In the genomic region with DNA sequence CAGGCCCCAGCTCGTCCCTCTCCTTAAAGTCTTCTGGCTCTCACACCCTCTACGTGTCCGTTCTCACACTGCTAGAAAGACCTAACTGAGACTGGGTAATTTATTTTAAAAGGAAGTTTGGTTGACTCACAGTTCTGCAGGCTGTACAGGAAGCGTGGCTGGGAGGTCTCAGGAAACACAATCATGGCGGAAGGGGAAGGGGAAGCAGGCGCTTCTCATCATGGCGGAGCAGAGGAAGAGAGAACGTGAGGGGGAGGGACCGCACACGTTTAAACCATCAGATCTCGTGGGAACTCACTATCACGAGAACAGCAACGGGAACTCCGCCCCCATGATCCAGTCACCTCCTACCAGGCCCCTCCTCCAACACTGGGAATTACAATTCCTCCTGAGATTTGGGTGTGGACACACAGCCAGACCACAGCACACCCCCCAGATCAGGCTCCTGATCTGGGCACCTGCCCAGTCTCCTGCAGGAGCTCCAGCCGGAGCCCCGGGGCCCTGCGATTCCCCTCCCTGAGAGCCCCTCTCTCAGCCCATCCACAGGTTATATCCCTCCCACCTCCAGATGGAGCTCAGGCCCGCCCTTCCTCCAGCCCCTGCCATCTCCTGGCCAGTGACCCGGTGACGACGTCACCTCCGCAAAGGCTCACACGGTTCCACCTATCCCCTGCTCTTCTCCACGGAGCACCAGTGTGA, we compare ENCODE assay signal across 8 cellular contexts.
A peak's percentile ranks its signal among the peaks of the same experiment; 100 is the strongest.
DNase-seq lines count a peak whose midpoint lies in the region; ATAC-seq, FAIRE-seq and TF ChIP-seq lines count a peak whose summit lies in the region.

No MANE protein-coding gene starts in this region.

- H3K4me1 Mint-ChIP-seq in T-helper 17 cell: peaks cover 19% of the 10 kb centered on the region

- CTCF ChIA-PET in GM12878 (lab: Yijun Ruan, JAX): interaction anchor here (0.7 kb wide), 1 partner anchor 373 kb away, joined by 4 read pairs; no protein-coding TSS in a partner anchor

- H3K27me3 ChIP-seq in DOHH2 (ENCODE audit: control insufficient read depth, low read length) (no peaks in the 10 kb centered on the region), GM12878 (replicated peaks in 1 of 2; ENCODE audit: control insufficient read depth in 2 of 2, insufficient read depth in 2 of 2, low read length in 1 of 2) (no peaks in the 10 kb centered on the region), ovary (no peaks in the 10 kb centered on the region), transverse colon (no peaks in the 10 kb centered on the region)

- SMC1A ChIA-PET in GM12878 (lab: Charles Lee; ENCODE audit: uncharacterized antibody, unreplicated experiment): interaction anchor here (0.7 kb wide), 1 partner anchor 153 kb away, joined by 3 read pairs; no protein-coding TSS in a partner anchor

- TF ChIP-seq POLR2A in GM12878 (IDR thresholded peaks at IDR 0.05; ENCODE audit: low read depth, low read length): peak; percentile 70
- TF ChIP-seq POLR2A in ovary (IDR thresholded peaks at IDR 0.05): no peak
- TF ChIP-seq POLR2A in transverse colon (IDR thresholded peaks at IDR 0.05): no peak

- 5% methylated on average over 20 of the region's 24 CpGs for WGBS in GM12878 (ENCODE audit: insufficient coverage, insufficient replicate concordance, low lambda C conversion rate, missing lambda C conversion rate)
- WGBS in ovary, 3 donors: 74 to 76% (median 76%) methylated on average over 24 of the region's 24 CpGs
- WGBS in transverse colon (ENCODE audit: low coverage in 1 of 2), 2 donors: 33 to 61% methylated on average over 1 to 24 of the region's 24 CpGs

- no peak for TF ChIP-seq EP300 in GM12878 (IDR thresholded peaks at IDR 0.05; ENCODE audit: borderline replicate concordance in 1 of 2, control insufficient read depth in 1 of 2, low read depth in 2 of 2, low read length in 2 of 2)
- no peak for TF ChIP-seq EP300 in ovary (IDR thresholded peaks at IDR 0.05)
- no peak for TF ChIP-seq EP300 in transverse colon (IDR thresholded peaks at IDR 0.05; ENCODE audit: low read depth)

- H3K27ac ChIP-seq in DOHH2 (ENCODE audit: low read depth, low read length): peak overlapping the region; percentile 84
- H3K27ac ChIP-seq in GM12878 (ENCODE audit: control insufficient read depth, insufficient read depth): no peak overlapping the region
- H3K27ac ChIP-seq in ovary: no peak overlapping the region
- peak overlapping the region; percentile 33 to 72 (median 56) for H3K27ac ChIP-seq in transverse colon

- no peaks in the 10 kb centered on the region for H3K27me3 Mint-ChIP-seq in T-helper 17 cell

- H3F3A ChIP-seq in DOHH2 (ENCODE audit: control insufficient read depth, insufficient read depth): peaks cover 10% of the 10 kb centered on the region; the same call in 1 of the 2 replicates

- H3K9ac ChIP-seq in GM12878 (ENCODE audit: control insufficient read depth, insufficient read depth, low read length): peak overlapping the region; percentile 48; the same call in 1 of the 2 replicates

- DNase-seq in T-helper 17 cell (peak; percentile 38 to 49 (median 39)), GM12878 (ENCODE audit: low read depth, low spot score) (peak; percentile 67), ovary (peak in 2 of 5 donors; percentile 37 to 55), transverse colon (peak; percentile 68), OCI-M2 (lab: John Stamatoyannopoulos, UW; ENCODE audit: unreplicated experiment) (no peak)

- H3K79me2 ChIP-seq in DOHH2 (ENCODE audit: control insufficient read depth, low read length) (peaks cover 45% of the 10 kb centered on the region), GM12878 (ENCODE audit: control insufficient read depth, insufficient read depth, low read length) (peaks cover 25% of the 10 kb centered on the region)

- peak overlapping the region; percentile 94 for H3K4me2 ChIP-seq in DOHH2 (ENCODE audit: low read length)
- H3K4me2 ChIP-seq in GM12878 (ENCODE audit: control insufficient read depth, insufficient read depth): peak overlapping the region; percentile 75

- H3K4me3 Mint-ChIP-seq in T-helper 17 cell: peak overlapping the region; percentile 96

- H3K36me3 Mint-ChIP-seq in T-helper 17 cell (ENCODE audit: low read depth): peaks cover 6% of the 10 kb centered on the region

- 0 out of 2 replicates have a peak, but pooled peaks cover 4% of the 10 kb centered on the region for H4K20me1 ChIP-seq in DOHH2 (ENCODE audit: control insufficient read depth, insufficient read depth, low read depth, low read length)
- no peaks in the 10 kb centered on the region for H4K20me1 ChIP-seq in GM12878 (ENCODE audit: control insufficient read depth, insufficient read depth)

- peak overlapping the region; percentile 78 for H3K27ac Mint-ChIP-seq in T-helper 17 cell

- RAD21 ChIA-PET in GM12878 (lab: Charles Lee; ENCODE audit: unreplicated experiment): no interaction called here

- ATAC-seq in HG02852 (IDR thresholded peaks at IDR 0.05; ENCODE audit: unreplicated experiment): peak; percentile 62
- ATAC-seq in T-helper 17 cell: peak; percentile 90
- ATAC-seq in GM12878: peak; percentile 91
- ATAC-seq in GM18858 (IDR thresholded peaks at IDR 0.05; ENCODE audit: unreplicated experiment): no peak

- H3K36me3 ChIP-seq in DOHH2 (ENCODE audit: control insufficient read depth, low read length): peaks cover 44% of the 10 kb centered on the region
- H3K36me3 ChIP-seq in GM12878 (ENCODE audit: control insufficient read depth in 2 of 2, insufficient read depth in 2 of 2, low read length in 1 of 2): no peaks in the 10 kb centered on the region; a peak in 2 of 4 replicates
- no peaks in the 10 kb centered on the region for H3K36me3 ChIP-seq in ovary
- H3K36me3 ChIP-seq in transverse colon: no peaks in the 10 kb centered on the region

- peak overlapping the region; percentile 84 for H2AFZ ChIP-seq in GM12878 (ENCODE audit: control insufficient read depth, low read depth, low read length)

- BruUV-seq in GM12878 (replicated peaks; lab: Mats Ljungman, UMichigan): no TSS peak

- H3K9me3 ChIP-seq in DOHH2 (ENCODE audit: control insufficient read depth, insufficient read depth, low read length) (no peaks in the 10 kb centered on the region), T-helper 17 cell (ENCODE audit: control insufficient read depth, low read length, poor library complexity, severe bottlenecking) (no peaks in the 10 kb centered on the region), GM12878 (replicated peaks; ENCODE audit: control insufficient read depth, insufficient read depth, low read length) (no peaks in the 10 kb centered on the region; the same call in 2 of the 3 replicates), ovary (no peaks in the 10 kb centered on the region), transverse colon (no peaks in the 10 kb centered on the region)

- H3K9me2 ChIP-seq in DOHH2 (replicated peaks; ENCODE audit: control insufficient read depth, low read length): no peaks in the 10 kb centered on the region

- TF ChIP-seq CTCF in DOHH2 (IDR thresholded peaks at IDR 0.05; ENCODE audit: low read depth, low read length, poor library complexity, severe bottlenecking): no peak
- no peak for TF ChIP-seq CTCF in GM12878 (IDR thresholded peaks at IDR 0.05 in 2 of 3, conservative IDR thresholded peaks at IDR 0.05 in 1 of 3; ENCODE audit: control insufficient read depth in 2 of 3, extremely low read depth in 1 of 3, insufficient read depth in 1 of 3, low read depth in 3 of 3, low read length in 3 of 3)
- TF ChIP-seq CTCF in ovary (IDR thresholded peaks at IDR 0.05): no peak
- TF ChIP-seq CTCF in transverse colon (IDR thresholded peaks at IDR 0.05): no peak

- in situ Hi-C loops in GM12878 (cut with MboI) (no loop called here), transverse colon (cut with MboI; ENCODE audit: low pct_ligation_motif_present in 1 of 4, low pct_unique_long_range_greater_than_20kb in 1 of 4, low sequenced_read_pairs in 3 of 4) (no loop called here)

- H3K4me3 ChIP-seq in DOHH2 (ENCODE audit: low read length) (peak overlapping the region; percentile 98), GM12878 (peak overlapping the region; percentile 77), ovary (peak overlapping the region; percentile 22), transverse colon (peak overlapping the region in 3 of 4 donors; percentile 27 to 55 (median 34))

- H3K4me1 ChIP-seq in DOHH2 (ENCODE audit: control insufficient read depth, low read length) (peaks cover 39% of the 10 kb centered on the region), GM12878 (ENCODE audit: control insufficient read depth, insufficient read depth, low read length) (no peaks in the 10 kb centered on the region), ovary (ENCODE audit: insufficient read depth) (no peaks in the 10 kb centered on the region), transverse colon (no peaks in the 10 kb centered on the region)

- intact Hi-C loops in GM12878 (cut with micrococcal nuclease; ENCODE audit: unreplicated experiment): no loop called here
- intact Hi-C loops in ovary (cut with DNase I): loop anchor here in 2 of 4 donors (10.0 kb wide), 2 partner anchors 57 to 63 kb away; no protein-coding TSS in a partner anchor
- intact Hi-C loops in transverse colon (cut with DNase I; ENCODE audit: low total_unique reads): no loop called here

- peak; percentile 99 for FAIRE-seq in GM12878 (lab: Jason Lieb, UNC)

- POLR2A ChIA-PET in GM12878 (lab: Charles Lee): no interaction called here

- no peak for TF ChIP-seq RAD21 in GM12878 (IDR thresholded peaks at IDR 0.05; ENCODE audit: insufficient read depth, low read depth, low read length)

TF ChIP-seq in GM12878, 131 proteins besides CTCF, POLR2A, EP300 and RAD21 (continues in another document):
- peak; percentile 71 for TF ChIP-seq POLR2AphosphoS5 (IDR thresholded peaks at IDR 0.05; ENCODE audit: low read length)
- TF ChIP-seq ATF7 (IDR thresholded peaks at IDR 0.05; ENCODE audit: low read depth): no peak
- no peak for TF ChIP-seq NR2C1 (IDR thresholded peaks at IDR 0.05)
- TF ChIP-seq ZSCAN29 (IDR thresholded peaks at IDR 0.05): no peak
- TF ChIP-seq TAF1 (IDR thresholded peaks at IDR 0.05; ENCODE audit: borderline replicate concordance, low read depth, low read length): peak; percentile 29; the same call in 1 of the 2 replicates
- no peak for TF ChIP-seq ZBED1 (IDR thresholded peaks at IDR 0.05; ENCODE audit: borderline replicate concordance)
- no peak for TF ChIP-seq CBX5 (IDR thresholded peaks at IDR 0.05; ENCODE audit: low read depth)
- TF ChIP-seq IKZF1 (conservative IDR thresholded peaks at IDR 0.05): 0 out of 2 replicates have a peak, but pooled peaks have one; percentile 13
- no peak for TF ChIP-seq SUZ12 (IDR thresholded peaks at IDR 0.05; ENCODE audit: unreplicated experiment)
- 0 out of 2 replicates have a peak, but pooled peaks have one; percentile 9 for TF ChIP-seq CREM (IDR thresholded peaks at IDR 0.05; ENCODE audit: low read depth)
- peak; percentile 94 for TF ChIP-seq CHD2 (IDR thresholded peaks at IDR 0.05; ENCODE audit: borderline replicate concordance, low read depth, low read length)
- 0 out of 2 replicates have a peak, but pooled peaks have one; percentile 25 for TF ChIP-seq CREB1 (IDR thresholded peaks at IDR 0.05; ENCODE audit: low read depth)
- no peak for TF ChIP-seq HDAC2 (IDR thresholded peaks at IDR 0.05)
- peak; percentile 72; the same call in 1 of the 2 replicates for TF ChIP-seq BRCA1 (IDR thresholded peaks at IDR 0.05; ENCODE audit: low read depth, low read length)
- TF ChIP-seq YY1 (IDR thresholded peaks at IDR 0.05; ENCODE audit: low read depth, low read length): peak; percentile 93

Comparison
In these comparisons a context has a peak if more than half of its experiments do, and no peak if none do; other contexts are left out.
1. H3K27ac ChIP-seq: peak in DOHH2 (single experiment) and transverse colon (4 of 4); none in GM12878 (single experiment) and ovary (0 of 2).
2. H3K4me3 ChIP-seq: peak in every context shown above with its lines; median percentile 98 in DOHH2; 77 in GM12878; 34 in transverse colon; 22 in ovary.